ENCODE assay signal across 32 cellular contexts in genomic region chr3:12165909-12166308, GRCh38. TPM values are rescaled to one million over a fixed set of nuclear protein-coding genes. Genes with fewer than 3 reads are reported as not detected.
"Had no signal": no experiment of that assay in that cellular context is flagged by ENCODE, and none has a peak within 500 bp of the region (broad histone marks: within the 10 kb centered on the region; RNA-seq: fewer than 3 reads in every experiment).

No MANE protein-coding gene starts in this region.

- ATAC-seq: activated CD4-positive, CD25-positive, alpha-beta regulatory T cell treated with anti-CD3 and anti-CD28 coated beads, Interleukin-2, amount 50 U/mL, for 24 hours; activated CD8-positive, alpha-beta T cell treated with anti-CD3 and anti-CD28 coated beads for 36 hours; activated T-cell treated with anti-CD3 and anti-CD28 coated beads, Interleukin-2, amount 50 U/mL, for 4 hours; activated T-helper 17 cell treated with anti-CD3 and anti-CD28 coated beads, Interleukin-2, amount 50 U/mL, for 72 hours; body of pancreas; effector memory CD8-positive, alpha-beta T cell; esophagus mucosa; T-cell had no signal

- FAIRE-seq: colon, frontal cortex had no signal

- H3K27ac ChIP-seq: body of pancreas, WERI-Rb-1 had no signal

- H3K27me3 Mint-ChIP-seq: activated naive CD8-positive, alpha-beta T cell had no signal

- H3K27ac Mint-ChIP-seq: activated B cell treated with CpG ODN at 0.5 μM for 24 hours; activated CD8-positive, alpha-beta T cell treated with anti-CD3 and anti-CD28 coated beads for 36 hours; activated naive CD8-positive, alpha-beta T cell; activated T-helper 17 cell treated with anti-CD3 and anti-CD28 coated beads, Interleukin-2, amount 50 U/mL, for 72 hours; effector memory CD8-positive, alpha-beta T cell; T-cell; T-helper 1 cell treated with Interleukin-12 subunit alpha and Interleukin-12 subunit beta and Interleukin-4 antibody, amounts not matched to agents 30 μg/mL and 1 μg/mL, for 36 hours; T-helper 2 cell treated with Interferon-gamma antibody and Interleukin-4, amounts not matched to agents 5 μg/mL and 100 μg/mL, for 36 hours had no signal

- H3K4me1 ChIP-seq: body of pancreas had no signal

- H3K4me3 Mint-ChIP-seq: activated B cell treated with CpG ODN at 0.5 μM for 24 hours; activated CD8-positive, alpha-beta T cell treated with anti-CD3 and anti-CD28 coated beads for 36 hours; activated naive CD8-positive, alpha-beta T cell; activated T-cell treated with anti-CD3 and anti-CD28 coated beads, Interleukin-2, amount 50 U/mL, for 4 hours; activated T-helper 17 cell treated with anti-CD3 and anti-CD28 coated beads, Interleukin-2, amount 50 U/mL, for 72 hours; effector memory CD8-positive, alpha-beta T cell; T-cell; T-helper 1 cell treated with Interleukin-12 subunit alpha and Interleukin-12 subunit beta and Interleukin-4 antibody, amounts not matched to agents 30 μg/mL and 1 μg/mL, for 36 hours; T-helper 2 cell treated with Interferon-gamma antibody and Interleukin-4, amounts not matched to agents 5 μg/mL and 100 μg/mL, for 36 hours had no signal

- H3K9me3 ChIP-seq: body of pancreas had no signal

- H3K9me3 Mint-ChIP-seq: activated B cell treated with CpG ODN at 0.5 μM for 24 hours; activated CD8-positive, alpha-beta T cell treated with anti-CD3 and anti-CD28 coated beads for 36 hours; activated T-cell treated with anti-CD3 and anti-CD28 coated beads, Interleukin-2, amount 50 U/mL, for 4 hours; activated T-helper 17 cell treated with anti-CD3 and anti-CD28 coated beads, Interleukin-2, amount 50 U/mL, for 72 hours; effector memory CD8-positive, alpha-beta T cell; T-cell; T-helper 1 cell treated with Interleukin-12 subunit alpha and Interleukin-12 subunit beta and Interleukin-4 antibody, amounts not matched to agents 30 μg/mL and 1 μg/mL, for 36 hours had no signal

- DNase-seq: activated B cell treated with CpG ODN at 0.5 μM for 24 hours; activated CD4-positive, alpha-beta T cell treated with anti-CD3 and anti-CD28 coated beads for 48 hours; activated CD4-positive, alpha-beta T cell treated with anti-CD3 and anti-CD28 coated beads, Interleukin-2, amount 50 U/mL, for 1 hour; activated CD4-positive, alpha-beta T cell treated with anti-CD3 and anti-CD28 coated beads, Interleukin-2, amount 50 U/mL, for 48 hours; activated CD8-positive, alpha-beta memory T cell treated with anti-CD3 and anti-CD28 coated beads for 24 hours; activated CD8-positive, alpha-beta T cell treated with anti-CD3 and anti-CD28 coated beads for 36 hours; activated effector memory CD4-positive, alpha-beta T cell treated with Interleukin-2 at 50 U/mL for 16 hours; activated gamma-delta T cell treated with Interleukin-2 at 50 U/mL for 16 hours; activated naive CD4-positive, alpha-beta T cell treated with anti-CD3 and anti-CD28 coated beads, Interleukin-2, amount 50 U/mL, for 16 hours; activated naive CD4-positive, alpha-beta T cell treated with Interleukin-2 at 50 U/mL for 16 hours; activated T-cell treated with anti-CD3 and anti-CD28 coated beads, Interleukin-2, amount 50 U/mL, for 4 hours; amniotic stem cell; aorta; body of pancreas; caudate nucleus; cortex of kidney; dermis blood vessel endothelial cell; effector CD4-positive, alpha-beta T cell; effector memory CD8-positive, alpha-beta T cell; foreskin fibroblast; head of caudate nucleus; T-cell; T1000; WERI-Rb-1 had no signal

- H3K36me3 ChIP-seq: WERI-Rb-1 had no signal

- H3K4me3 ChIP-seq: body of pancreas had no signal

- H3K4me1 Mint-ChIP-seq: activated B cell treated with CpG ODN at 0.5 μM for 24 hours; activated T-helper 17 cell treated with anti-CD3 and anti-CD28 coated beads, Interleukin-2, amount 50 U/mL, for 72 hours; T-cell had no signal

- H3K36me3 Mint-ChIP-seq: activated naive CD8-positive, alpha-beta T cell; T-cell had no signal

- H3K27me3 ChIP-seq: body of pancreas had no signal

RNA-seq across cellular contexts. Expression of gene TIMP4, which starts 7.2 kb away (rescaled TPM):
- total RNA-seq: activated B cell treated with CpG ODN at 0.5 μM for 24 hours; activated CD8-positive, alpha-beta T cell treated with anti-CD3 and anti-CD28 coated beads for 36 hours; activated T-helper 17 cell treated with anti-CD3 and anti-CD28 coated beads, Interleukin-2, amount 50 U/mL, for 72 hours; T-cell had no signal
